Comparison of ENCODE assay signal across 8 cellular contexts in the genomic region with DNA sequence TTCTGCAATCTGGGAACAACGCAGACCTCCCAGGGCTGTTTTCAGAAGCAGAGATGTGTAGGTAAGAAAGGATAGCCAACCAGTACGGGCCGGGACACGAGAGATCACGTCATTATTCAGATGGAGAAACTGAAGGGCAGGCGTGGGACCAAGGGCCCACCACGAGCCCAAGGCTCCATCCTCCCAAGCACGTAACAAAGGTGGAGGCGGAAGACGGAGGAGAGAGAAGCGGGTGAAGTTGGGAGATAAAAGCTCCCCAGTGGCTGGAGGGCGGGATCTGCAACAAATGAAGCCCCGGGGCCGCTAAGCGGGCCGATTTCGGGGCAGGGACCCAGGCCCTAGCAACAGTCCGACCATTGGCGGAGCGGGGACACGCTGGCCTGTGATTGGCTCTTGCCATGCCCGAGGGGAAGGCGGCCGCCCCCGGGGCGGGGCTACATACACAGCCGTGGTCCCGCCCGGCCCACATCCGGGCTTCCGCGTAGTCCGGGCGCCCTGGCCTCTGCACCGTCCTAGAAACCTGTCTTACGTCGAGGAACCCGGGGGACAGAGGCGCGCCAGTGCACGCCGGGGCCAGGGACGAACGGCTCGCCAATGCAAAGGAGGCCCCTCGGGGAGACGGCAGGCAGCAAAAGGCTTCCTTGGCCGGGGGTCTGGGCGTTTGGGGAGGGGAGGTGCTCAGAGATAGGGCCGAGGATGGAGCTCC. TPM values are rescaled to one million over a fixed set of nuclear protein-coding genes. Genes with fewer than 3 reads are reported as not detected.
A peak's percentile ranks its signal among the peaks of the same experiment; 100 is the strongest.
DNase-seq lines count a peak whose midpoint lies in the region; ATAC-seq, FAIRE-seq and TF ChIP-seq lines count a peak whose summit lies in the region.

No MANE protein-coding gene starts in this region.

- H3K4me1 Mint-ChIP-seq in progenitor cell of endocrine pancreas (ENCODE audit: low read depth): peaks cover 14% of the 10 kb centered on the region

- 0 to 2% (median 0%) methylated on average over 21 to 50 of the region's 50 CpGs for WGBS in adrenal gland, 4 donors
- 0 to 1% methylated on average over 50 of the region's 50 CpGs for WGBS in heart right ventricle, 2 donors

- H3K27ac ChIP-seq in adrenal gland (peak overlapping the region; percentile 84 to 99 (median 92)), heart right ventricle (peak overlapping the region; percentile 92 to 97 (median 94))

- H3K4me1 ChIP-seq in adrenal gland (replicated peaks in 1 of 2) (peaks cover 4 to 26% of the 10 kb centered on the region in 2 donors), heart right ventricle (peaks cover 8 to 57% (median 31%) of the 10 kb centered on the region in 9 donors)

- TF ChIP-seq POLR2A in GM12891 (IDR thresholded peaks at IDR 0.05; ENCODE audit: low read depth, low read length): peak; percentile 43
- TF ChIP-seq POLR2A in adrenal gland (IDR thresholded peaks at IDR 0.05): peak; percentile 82 to 92

- H3K9me3 ChIP-seq in adrenal gland (replicated peaks in 1 of 3) (no peaks in the 10 kb centered on the region), heart right ventricle (no peaks in the 10 kb centered on the region)

- TF ChIP-seq CTCF in adrenal gland (IDR thresholded peaks at IDR 0.05) (peak in 1 of 6 experiments; percentile 7), heart right ventricle (IDR thresholded peaks at IDR 0.05) (no peak), progenitor cell of endocrine pancreas (IDR thresholded peaks at IDR 0.05; ENCODE audit: unreplicated experiment) (no peak)

- H3K4me3 ChIP-seq in adrenal gland: peak overlapping the region in 3 of 4 donors; percentile 11 to 75 (median 55)
- peak overlapping the region; percentile 66 to 82 (median 71) for H3K4me3 ChIP-seq in heart right ventricle

- H3K36me3 Mint-ChIP-seq in progenitor cell of endocrine pancreas (ENCODE audit: insufficient read depth): no peaks in the 10 kb centered on the region

- FAIRE-seq in GM12891 (lab: Jason Lieb, UNC): peak; percentile 95

- H3K4me3 Mint-ChIP-seq in progenitor cell of endocrine pancreas (ENCODE audit: low read depth): peak overlapping the region; percentile 88

- peak overlapping the region; percentile 97 for H3K27ac Mint-ChIP-seq in progenitor cell of endocrine pancreas

- H3K27me3 Mint-ChIP-seq in progenitor cell of endocrine pancreas: no peaks in the 10 kb centered on the region

- H3K36me3 ChIP-seq in adrenal gland (replicated peaks in 1 of 2): no peaks in the 10 kb centered on the region
- H3K36me3 ChIP-seq in heart right ventricle: peaks cover 0 to 12% (median 0%) of the 10 kb centered on the region in 9 donors

- intact Hi-C loops in adrenal gland (cut with DNase I): loop anchor here in 1 of 2 donors (2.0 kb wide), 1 partner anchor 41 kb away; a partner anchor contains a TSS
- intact Hi-C loops in heart right ventricle (cut with DNase I): loop anchor here in 8 of 10 donors (1.0 to 10.0 kb wide), 7 partner anchors 36 to 143 kb away; a partner anchor contains a TSS

- no peaks in the 10 kb centered on the region for H3K9me3 Mint-ChIP-seq in progenitor cell of endocrine pancreas (ENCODE audit: low read depth)

- no peaks in the 10 kb centered on the region for H3K27me3 ChIP-seq in adrenal gland
- H3K27me3 ChIP-seq in heart right ventricle: no peaks in the 10 kb centered on the region

- ATAC-seq in HG02798 (IDR thresholded peaks at IDR 0.05; ENCODE audit: poor library complexity, unreplicated experiment) (peak; percentile 96), heart right ventricle (peak; percentile 93 to 97 (median 95))

- DNase-seq in GM12891 (ENCODE audit: insufficient read length, low spot score): peak; percentile 96
- peak; percentile 97 for DNase-seq in NCI-H1436 (lab: John Stamatoyannopoulos, UW)
- DNase-seq in SW480 (ENCODE audit: low spot score): peak; percentile 98
- DNase-seq in adrenal gland: peak; percentile 98 to 99 (median 99)
- DNase-seq in heart right ventricle: peak; percentile 97 to 98
- DNase-seq in progenitor cell of endocrine pancreas (ENCODE audit: low spot score, unreplicated experiment): peak; percentile 92
- peak; percentile 98 for DNase-seq in ureter (ENCODE audit: low spot score)

TF ChIP-seq in GM12891, 5 proteins besides CTCF, POLR2A, EP300 and RAD21:
- TF ChIP-seq POLR2AphosphoS5 (IDR thresholded peaks at IDR 0.05; ENCODE audit: low read depth, low read length) (0 out of 2 replicates have a peak, but pooled peaks have one; percentile 68), TAF1 (IDR thresholded peaks at IDR 0.05; ENCODE audit: low read depth, low read length) (peak; percentile 21; the same call in 1 of the 2 replicates), SPI1 (IDR thresholded peaks at IDR 0.05; ENCODE audit: low read depth, low read length) (no peak), POU2F2 (IDR thresholded peaks at IDR 0.05; ENCODE audit: low read depth, low read length) (no peak), PAX5 (IDR thresholded peaks at IDR 0.05; ENCODE audit: insufficient read depth, low read length, severe bottlenecking) (no peak)

RNA-seq across cellular contexts. Expression of a gene that starts 15.5 kb away (rescaled TPM):
- polyA plus RNA-seq in GM12891 (2012; ENCODE audit: low read depth, missing spikeins): 320 TPM
- total RNA-seq in adrenal gland: 1,000 to 10,000 TPM in 1 of 8 donors, 100 to 1,000 TPM in 7; 184 to 1,192 (median 768) TPM
- 1,000 to 10,000 TPM in 2 of 3 donors, 10 to 100 TPM in 1; 83.3 to 2,276 (median 1,235) TPM for polyA plus RNA-seq in adrenal gland
- total RNA-seq in heart right ventricle: 1,000 to 10,000 TPM; 1,266 to 2,631 (median 2,034) TPM
- 1,000 to 10,000 TPM; 2,522 to 6,886 TPM for polyA plus RNA-seq in heart right ventricle
- total RNA-seq in progenitor cell of endocrine pancreas: 111 and 118 TPM in 2 replicates
- 1,074 TPM for total RNA-seq in ureter

RNA-seq across cellular contexts. Expression of a gene that starts 40.9 kb away (rescaled TPM):
- polyA plus RNA-seq in GM12891 (2012; ENCODE audit: low read depth, missing spikeins): 72.3 TPM
- total RNA-seq in adrenal gland (100 to 1,000 TPM in 5 of 8 donors, 10 to 100 TPM in 3; 79.5 to 272 (median 130) TPM), heart right ventricle (100 to 1,000 TPM; 193 to 262 (median 207) TPM), progenitor cell of endocrine pancreas (132 and 136 TPM in 2 replicates), ureter (99.4 TPM)
- polyA plus RNA-seq in adrenal gland (100 to 1,000 TPM in 1 of 3 donors, 10 to 100 TPM in 2; 50.5 to 309 (median 68.6) TPM), heart right ventricle (10 to 100 TPM; 63.7 to 88.0 TPM)

Comparison
In these comparisons a context has a peak if more than half of its experiments do, and no peak if none do; other contexts are left out.
1. Peak in every context shown above with its lines: DNase-seq, ATAC-seq, H3K4me3 ChIP-seq and H3K27ac ChIP-seq.